1 cellular context compared by ENCODE assay signal in genomic region chr9:136840877-136841645, GRCh38.
TF ChIP-seq lines count a peak whose summit lies in the region.

No MANE protein-coding gene starts in this region.

TF ChIP-seq in HepG2, 621 proteins besides CTCF, POLR2A, EP300 and RAD21 (continued from another document and continues in another):
- TF ChIP-seq ZNF609 (CRISPR knock-in tag; IDR thresholded peaks at IDR 0.05; ENCODE audit: borderline replicate concordance) (peak; percentile 80), ZNF672 (CRISPR knock-in tag; IDR thresholded peaks at IDR 0.05) (no peak; the same call in 1 of the 2 replicates), DZIP1 (CRISPR knock-in tag; IDR thresholded peaks at IDR 0.05) (no peak), KDM5B (CRISPR knock-in tag; IDR thresholded peaks at IDR 0.05; ENCODE audit: borderline replicate concordance) (peak; percentile 51; the same call in 1 of the 2 replicates), ZNF616 (CRISPR knock-in tag; IDR thresholded peaks at IDR 0.05; ENCODE audit: low read depth) (no peak), ZNF567 (CRISPR knock-in tag; IDR thresholded peaks at IDR 0.05; ENCODE audit: borderline replicate concordance) (no peak), CHD4 (IDR thresholded peaks at IDR 0.05; ENCODE audit: borderline replicate concordance, low read length) (no peak), ZNF333 (CRISPR knock-in tag; IDR thresholded peaks at IDR 0.05; ENCODE audit: borderline replicate concordance) (no peak), ZNF746 (CRISPR knock-in tag; IDR thresholded peaks at IDR 0.05) (no peak), TSC22D2 (CRISPR knock-in tag; IDR thresholded peaks at IDR 0.05; ENCODE audit: borderline replicate concordance) (no peak), SMYD3 (CRISPR knock-in tag; IDR thresholded peaks at IDR 0.05) (no peak), FOXM1 (CRISPR knock-in tag; IDR thresholded peaks at IDR 0.05) (no peak), HNRNPH1 (optimal IDR thresholded peaks at IDR 0.05; ENCODE audit: low read depth, low read length) (no peak), PLRG1 (conservative IDR thresholded peaks at IDR 0.05) (no peak), MAX (IDR thresholded peaks at IDR 0.05) (no peak), MTF2 (CRISPR knock-in tag; IDR thresholded peaks at IDR 0.05; ENCODE audit: borderline replicate concordance) (no peak), ZFP36L1 (CRISPR knock-in tag; IDR thresholded peaks at IDR 0.05) (peak; percentile 29; the same call in 1 of the 2 replicates), SOX6 (IDR thresholded peaks at IDR 0.05) (no peak), SOX6 (CRISPR knock-in tag; IDR thresholded peaks at IDR 0.05) (0 out of 2 replicates have a peak, but pooled peaks have one; percentile 21), GPBP1L1 (CRISPR knock-in tag; IDR thresholded peaks at IDR 0.05) (no peak), ZNF335 (CRISPR knock-in tag; IDR thresholded peaks at IDR 0.05) (no peak), ZNF703 (CRISPR knock-in tag; IDR thresholded peaks at IDR 0.05; ENCODE audit: borderline replicate concordance) (no peak; the same call in 1 of the 2 replicates), KLF15 (CRISPR knock-in tag; IDR thresholded peaks at IDR 0.05; ENCODE audit: borderline replicate concordance) (no peak), POGZ (CRISPR knock-in tag; IDR thresholded peaks at IDR 0.05) (0 out of 2 replicates have a peak, but pooled peaks have one; percentile 44), ZNF33A (CRISPR knock-in tag; IDR thresholded peaks at IDR 0.05; ENCODE audit: borderline replicate concordance) (no peak), ZNF142 (CRISPR knock-in tag; IDR thresholded peaks at IDR 0.05) (no peak), HDAC2 (CRISPR knock-in tag; IDR thresholded peaks at IDR 0.05) (peak; percentile 13; the same call in 1 of the 2 replicates), ZNF549 (CRISPR knock-in tag; IDR thresholded peaks at IDR 0.05) (no peak), KMT2A (CRISPR knock-in tag; IDR thresholded peaks at IDR 0.05) (no peak), ZNF136 (CRISPR knock-in tag; IDR thresholded peaks at IDR 0.05; ENCODE audit: low read depth) (no peak), IRF2 (CRISPR knock-in tag; IDR thresholded peaks at IDR 0.05) (no peak), ZNF784 (CRISPR knock-in tag; IDR thresholded peaks at IDR 0.05; ENCODE audit: borderline replicate concordance) (peak; percentile 68; the same call in 1 of the 2 replicates), ZNF780A (CRISPR knock-in tag; IDR thresholded peaks at IDR 0.05) (no peak), MTA1 (CRISPR knock-in tag; IDR thresholded peaks at IDR 0.05; ENCODE audit: borderline replicate concordance) (peak; percentile 82; the same call in 1 of the 2 replicates), RFXAP (CRISPR knock-in tag; IDR thresholded peaks at IDR 0.05; ENCODE audit: borderline replicate concordance) (no peak), ZNF34 (CRISPR knock-in tag; IDR thresholded peaks at IDR 0.05; ENCODE audit: borderline replicate concordance) (peak; percentile 87; the same call in 1 of the 2 replicates), ZNF33B (CRISPR knock-in tag; IDR thresholded peaks at IDR 0.05) (no peak), TOE1 (CRISPR knock-in tag; IDR thresholded peaks at IDR 0.05) (no peak), ZNF891 (CRISPR knock-in tag; IDR thresholded peaks at IDR 0.05) (no peak), ZNF512B (CRISPR knock-in tag; IDR thresholded peaks at IDR 0.05; ENCODE audit: borderline replicate concordance) (no peak), REL (CRISPR knock-in tag; conservative IDR thresholded peaks at IDR 0.05) (peak; percentile 87), ZNF451 (CRISPR knock-in tag; IDR thresholded peaks at IDR 0.05) (no peak), ZNF513 (CRISPR knock-in tag; conservative IDR thresholded peaks at IDR 0.05) (no peak), ZNF205 (CRISPR knock-in tag; IDR thresholded peaks at IDR 0.05) (no peak), U2AF1 (optimal IDR thresholded peaks at IDR 0.05; ENCODE audit: low read depth, low read length) (no peak)
